ENCODE assay signal across 8 cellular contexts in the genomic region with DNA sequence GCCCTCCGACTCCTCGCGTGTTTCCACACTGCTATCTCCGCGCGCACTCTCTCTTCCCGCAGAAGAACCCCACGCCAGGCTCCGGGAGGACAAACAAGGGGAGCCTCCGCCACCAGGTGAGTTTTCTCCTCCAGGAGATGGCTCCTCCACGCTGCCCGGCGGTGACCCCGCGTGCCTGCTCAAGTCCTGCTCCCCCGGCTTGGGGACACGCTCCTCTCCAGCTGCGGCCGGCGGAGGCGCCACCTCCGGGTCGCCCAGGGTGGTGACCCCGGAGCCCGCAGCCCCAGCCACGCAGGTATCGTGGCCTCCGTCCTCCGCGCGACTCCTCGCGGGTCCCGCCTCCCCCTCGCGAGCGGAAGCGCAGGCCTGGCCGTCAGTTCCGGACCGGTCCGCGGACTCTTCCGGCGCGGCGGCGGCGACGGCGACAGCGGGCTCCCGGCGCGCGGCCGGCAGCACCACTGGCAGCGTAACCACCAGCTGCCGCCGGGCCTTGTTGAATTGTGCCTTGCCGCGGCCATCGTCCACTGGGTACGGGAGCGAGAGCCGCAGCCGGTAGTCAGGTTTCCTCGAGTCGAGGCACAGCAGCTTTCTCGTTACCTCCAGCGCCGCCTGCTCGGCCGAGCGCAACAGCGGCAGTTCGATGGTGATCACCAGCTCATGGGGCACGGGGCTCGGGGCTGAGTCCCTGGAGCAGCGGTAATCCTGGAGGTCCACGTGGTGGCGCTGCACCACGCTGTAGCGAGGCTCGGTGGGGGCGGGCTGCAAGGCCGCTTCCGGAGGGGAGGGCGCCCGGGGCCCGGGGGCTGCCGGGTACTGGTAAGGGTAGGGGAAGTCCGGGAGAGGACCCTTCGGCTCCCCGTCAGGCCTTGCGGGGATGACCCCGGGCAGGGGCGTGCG. TPM values are rescaled to one million over a fixed set of nuclear protein-coding genes. Genes with fewer than 3 reads are reported as not detected.
DNase-seq lines count a peak whose midpoint lies in the region; ATAC-seq, FAIRE-seq and TF ChIP-seq lines count a peak whose summit lies in the region.

No MANE protein-coding gene starts in this region.

- peak; percentile 94 for DNase-seq in ELF-1 (ENCODE audit: low read depth, low spot score)
- DNase-seq in GM23338 (ENCODE audit: low spot score) = peak; percentile 97
- peak; percentile 86 to 90 for DNase-seq in Kasumi-1 (lab: John Stamatoyannopoulos, UW)
- peak; percentile 70 for DNase-seq in RCC 7860 (ENCODE audit: low spot score)
- peak; percentile 84 to 92 for DNase-seq in activated T-helper 1 cell treated with anti-CD3 and anti-CD28 coated beads, Interleukin-2, amount 50 U/mL, for 16 hours (ENCODE audit: low read depth in 1 of 2, low spot score in 1 of 2)
- DNase-seq in fibroblast of mammary gland (ENCODE audit: low read depth) = peak; percentile 94
- peak; percentile 96 for DNase-seq in natural killer cell treated with Interleukin-12 subunit alpha and Interleukin-12 subunit beta and Interleukin-15 and Interleukin-18, amount 100 ng/mL, for 72 hours (ENCODE audit: low spot score)
- DNase-seq in stimulated activated naive CD4-positive, alpha-beta T cell treated with Interleukin-2 at 50 U/mL for 16 hours (lab: John Stamatoyannopoulos, UW) = peak; percentile 91

- H3K4me3 Mint-ChIP-seq in GM23338 = peak overlapping the region; percentile 100
- peak overlapping the region; percentile 99 for H3K4me3 Mint-ChIP-seq in natural killer cell treated with Interleukin-12 subunit alpha and Interleukin-12 subunit beta and Interleukin-15 and Interleukin-18, amount 100 ng/mL, for 72 hours

- H2AFZ ChIP-seq in GM23338 = peak overlapping the region; percentile 89

- H3K4me1 Mint-ChIP-seq in GM23338 = peaks cover 23% of the 10 kb centered on the region
- peaks cover 25 to 46% of the 10 kb centered on the region in 2 donors for H3K4me1 Mint-ChIP-seq in natural killer cell treated with Interleukin-12 subunit alpha and Interleukin-12 subunit beta and Interleukin-15 and Interleukin-18, amount 100 ng/mL, for 72 hours (ENCODE audit: low read depth in 2 of 2)

- H3K27ac Mint-ChIP-seq in GM23338 = peak overlapping the region; percentile 99
- peak overlapping the region; percentile 90 to 96 for H3K27ac Mint-ChIP-seq in natural killer cell treated with Interleukin-12 subunit alpha and Interleukin-12 subunit beta and Interleukin-15 and Interleukin-18, amount 100 ng/mL, for 72 hours

- peaks cover 37% of the 10 kb centered on the region for H4K20me1 ChIP-seq in GM23338 (replicated peaks; ENCODE audit: insufficient read depth)

- H3K9me2 ChIP-seq in GM23338 (ENCODE audit: insufficient read depth) = no peaks in the 10 kb centered on the region

- H3K4me3 ChIP-seq in GM23338 (peak overlapping the region; percentile 98), fibroblast of mammary gland (ENCODE audit: control insufficient read depth, low read depth, low read length) (peak overlapping the region; percentile 92)

- H3K4me2 ChIP-seq in GM23338 = peak overlapping the region; percentile 90

- FAIRE-seq in RCC 7860 (lab: Jason Lieb, UNC) = no peak

- peak overlapping the region; percentile 98 for H3K27ac ChIP-seq in GM23338 (ENCODE audit: low read depth)

- H3K27me3 ChIP-seq in GM23338 (ENCODE audit: insufficient read depth) = no peaks in the 10 kb centered on the region

- peaks cover 7% of the 10 kb centered on the region; the same call in 2 of the 3 replicates for H3K9me3 Mint-ChIP-seq in GM23338
- H3K9me3 Mint-ChIP-seq in natural killer cell treated with Interleukin-12 subunit alpha and Interleukin-12 subunit beta and Interleukin-15 and Interleukin-18, amount 100 ng/mL, for 72 hours = no peaks in the 10 kb centered on the region

- peak; percentile 71 to 94 for TF ChIP-seq CTCF in GM23338 (conservative IDR thresholded peaks at IDR 0.05; ENCODE audit: low read depth in 2 of 2)
- peak; percentile 54 for TF ChIP-seq CTCF in fibroblast of mammary gland (conservative IDR thresholded peaks at IDR 0.05; ENCODE audit: control insufficient read depth, insufficient read depth, low read depth, low read length)

- peak; percentile 88 for ATAC-seq in GM23338
- peak; percentile 93 to 95 for ATAC-seq in natural killer cell treated with Interleukin-12 subunit alpha and Interleukin-12 subunit beta and Interleukin-15 and Interleukin-18, amount 100 ng/mL, for 72 hours

- peaks cover 72% of the 10 kb centered on the region for H3K36me3 Mint-ChIP-seq in GM23338 (ENCODE audit: low read depth)
- H3K36me3 Mint-ChIP-seq in natural killer cell treated with Interleukin-12 subunit alpha and Interleukin-12 subunit beta and Interleukin-15 and Interleukin-18, amount 100 ng/mL, for 72 hours = peaks cover 21% of the 10 kb centered on the region

- H3F3A ChIP-seq in GM23338 (replicated peaks; ENCODE audit: low read depth) = peaks cover 14% of the 10 kb centered on the region

- peaks cover 21% of the 10 kb centered on the region for H3K4me1 ChIP-seq in GM23338 (ENCODE audit: insufficient read depth)

- peaks cover 16% of the 10 kb centered on the region; the same call in 1 of the 2 replicates for H3K36me3 ChIP-seq in GM23338 (ENCODE audit: insufficient read depth)

- H3K27me3 Mint-ChIP-seq in GM23338 (ENCODE audit: insufficient read depth, low read depth, poor library complexity) = peaks cover 12% of the 10 kb centered on the region
- no peaks in the 10 kb centered on the region for H3K27me3 Mint-ChIP-seq in natural killer cell treated with Interleukin-12 subunit alpha and Interleukin-12 subunit beta and Interleukin-15 and Interleukin-18, amount 100 ng/mL, for 72 hours

- H3K79me2 ChIP-seq in GM23338 (replicated peaks; ENCODE audit: insufficient read depth) = peaks cover 90% of the 10 kb centered on the region

TF ChIP-seq in GM23338, 12 proteins besides CTCF, POLR2A, EP300 and RAD21:
- TF ChIP-seq ETS1 (IDR thresholded peaks at IDR 0.05) = peak; percentile 51; the same call in 1 of the 2 replicates
- TF ChIP-seq CREB1 (CRISPR knock-in tag; IDR thresholded peaks at IDR 0.05; ENCODE audit: low read depth) = peak; percentile 7; the same call in 1 of the 2 replicates
- TF ChIP-seq POLR2AphosphoS5 (IDR thresholded peaks at IDR 0.05; ENCODE audit: low read depth) = peak; percentile 81
- TF ChIP-seq ZNF331 (CRISPR knock-in tag; IDR thresholded peaks at IDR 0.05; ENCODE audit: low read depth) = no peak

RNA-seq across cellular contexts. Expression of gene DNAAF2, which starts 1.1 kb away (rescaled TPM):
- 40.4 and 41.2 TPM in 2 replicates for total RNA-seq in GM23338 (2014; rRNA removed; shearing (Covaris generic))
- polyA plus RNA-seq in GM23338 (2016; fragmentation: Nextera tagmentation; extraction: Ambion mirVana) = 56.9 and 62.6 TPM in 2 replicates
- 10 to 100 TPM in 1 of 2 donors, 1 to 10 TPM in 1; 6.2 to 11.9 TPM for total RNA-seq in natural killer cell treated with Interleukin-12 subunit alpha and Interleukin-12 subunit beta and Interleukin-15 and Interleukin-18, amount 100 ng/mL, for 72 hours

RNA-seq across cellular contexts. Expression of gene MGAT2, which starts 13.3 kb away (rescaled TPM):
- 25.7 and 31.6 TPM in 2 replicates for total RNA-seq in GM23338 (2014; rRNA removed; shearing (Covaris generic))
- 10.1 and 10.3 TPM in 2 replicates for polyA plus RNA-seq in GM23338 (2016; fragmentation: Nextera tagmentation; extraction: Ambion mirVana)
- 10 to 100 TPM; 76.3 to 93.6 TPM for total RNA-seq in natural killer cell treated with Interleukin-12 subunit alpha and Interleukin-12 subunit beta and Interleukin-15 and Interleukin-18, amount 100 ng/mL, for 72 hours

RNA-seq across cellular contexts. Expression of gene RPL36AL, which starts 13.5 kb away (rescaled TPM):
- 122 and 204 TPM in 2 replicates for total RNA-seq in GM23338 (2014; rRNA removed; shearing (Covaris generic))
- polyA plus RNA-seq in GM23338 (2016; fragmentation: Nextera tagmentation; extraction: Ambion mirVana) = 690 and 723 TPM in 2 replicates
- 100 to 1,000 TPM; 186 to 188 TPM for total RNA-seq in natural killer cell treated with Interleukin-12 subunit alpha and Interleukin-12 subunit beta and Interleukin-15 and Interleukin-18, amount 100 ng/mL, for 72 hours

RNA-seq across cellular contexts. Expression of gene LRR1, which starts 35.2 kb away (rescaled TPM):
- 27.8 and 31.8 TPM in 2 replicates for total RNA-seq in GM23338 (2014; rRNA removed; shearing (Covaris generic))
- polyA plus RNA-seq in GM23338 (2016; fragmentation: Nextera tagmentation; extraction: Ambion mirVana) = 37.7 and 41.9 TPM in 2 replicates
- total RNA-seq in natural killer cell treated with Interleukin-12 subunit alpha and Interleukin-12 subunit beta and Interleukin-15 and Interleukin-18, amount 100 ng/mL, for 72 hours = 10 to 100 TPM; 28.7 to 48.4 TPM

RNA-seq across cellular contexts. Expression of gene RPS29, which starts 47.7 kb away (rescaled TPM):
- total RNA-seq in GM23338 (2014; rRNA removed; shearing (Covaris generic)) = 2,294 and 3,734 TPM in 2 replicates
- polyA plus RNA-seq in GM23338 (2016; fragmentation: Nextera tagmentation; extraction: Ambion mirVana) = 2,556 and 2,560 TPM in 2 replicates
- total RNA-seq in natural killer cell treated with Interleukin-12 subunit alpha and Interleukin-12 subunit beta and Interleukin-15 and Interleukin-18, amount 100 ng/mL, for 72 hours = 1,000 to 10,000 TPM in 1 of 2 donors, 100 to 1,000 TPM in 1; 518 to 1,286 TPM

Comparison
In these comparisons a context has a peak if more than half of its experiments do, and no peak if none do; other contexts are left out.
1. Peak in every context shown above with its lines: DNase-seq, ATAC-seq, H3K4me3 ChIP-seq and H3K27ac ChIP-seq.